Comparison of ENCODE assay signal across 21 cellular contexts in genomic region chr20:46990811-46991567, GRCh38.
A peak's percentile ranks its signal among the peaks of the same experiment; 100 is the strongest.
DNase-seq lines count a peak whose midpoint lies in the region; ATAC-seq and TF ChIP-seq lines count a peak whose summit lies in the region.
"Had no signal": no experiment of that assay in that cellular context is flagged by ENCODE, and none has a peak within 500 bp of the region (broad histone marks: within the 10 kb centered on the region; RNA-seq: fewer than 3 reads in every experiment).

No MANE protein-coding gene starts in this region.

- H3K36me3 Mint-ChIP-seq in activated T-cell treated with anti-CD3 and anti-CD28 coated beads, Interleukin-2, amount 50 U/mL, for 24 hours (ENCODE audit: low read depth): no peaks in the 10 kb centered on the region
- peaks cover 5% of the 10 kb centered on the region for H3K36me3 Mint-ChIP-seq in activated T-helper 1 cell treated with anti-CD3 and anti-CD28 coated beads, Interleukin-12 subunit alpha, Interleukin-12 subunit beta, Interleukin-2, Interleukin-4 antibody, amounts not matched to agents 30 ng/mL and 10 ng/mL and 1 ng/mL, durations not matched to agents 14 hours and 24 hours and 36 hours (ENCODE audit: low read depth)
- H3K36me3 Mint-ChIP-seq: CD4-positive, CD25-positive, alpha-beta regulatory T cell; T-cell had no signal

- 40 to 45% methylated on average over 8 of the region's 8 CpGs for WGBS in esophagus squamous epithelium, 2 donors
- WGBS in stomach, 5 donors: 56 to 67% (median 56%) methylated on average over 8 of the region's 8 CpGs
- 78 to 83% (median 80%) methylated on average over 8 of the region's 8 CpGs for WGBS in psoas muscle, 3 donors

- H3K9me3 ChIP-seq in esophagus squamous epithelium (no peaks in the 10 kb centered on the region), stomach (no peaks in the 10 kb centered on the region), psoas muscle (no peaks in the 10 kb centered on the region)
- H3K9me3 ChIP-seq: ovary had no signal

- H3K27me3 Mint-ChIP-seq in activated T-cell treated with anti-CD3 and anti-CD28 coated beads, Interleukin-2, amount 50 U/mL, for 24 hours: peaks cover 48% of the 10 kb centered on the region
- H3K27me3 Mint-ChIP-seq in activated T-helper 1 cell treated with anti-CD3 and anti-CD28 coated beads, Interleukin-12 subunit alpha, Interleukin-12 subunit beta, Interleukin-2, Interleukin-4 antibody, amounts not matched to agents 30 ng/mL and 10 ng/mL and 1 ng/mL, durations not matched to agents 14 hours and 24 hours and 36 hours (ENCODE audit: insufficient read depth): no peaks in the 10 kb centered on the region

- TF ChIP-seq POLR2A in esophagus squamous epithelium (IDR thresholded peaks at IDR 0.05) (no peak), stomach (IDR thresholded peaks at IDR 0.05) (no peak)

- H3K4me3 ChIP-seq in esophagus squamous epithelium (peak overlapping the region in 1 of 4 donors; percentile 12), stomach (no peak overlapping the region), psoas muscle (no peak overlapping the region)
- H3K4me3 ChIP-seq: ovary had no signal

- TF ChIP-seq EP300 in stomach (IDR thresholded peaks at IDR 0.05): no peak

- peak overlapping the region; percentile 88 to 93 (median 89) for H3K27ac ChIP-seq in esophagus squamous epithelium
- peak overlapping the region; percentile 78 to 86 (median 80) for H3K27ac ChIP-seq in stomach
- H3K27ac ChIP-seq in psoas muscle: no peak overlapping the region
- H3K27ac ChIP-seq in foreskin keratinocyte: no peak overlapping the region
- H3K27ac ChIP-seq: ovary had no signal

- no peak for TF ChIP-seq CTCF in esophagus squamous epithelium (IDR thresholded peaks at IDR 0.05)
- TF ChIP-seq CTCF in stomach (IDR thresholded peaks at IDR 0.05): no peak
- no peak for TF ChIP-seq CTCF in psoas muscle (IDR thresholded peaks at IDR 0.05)
- no peak for TF ChIP-seq CTCF in foreskin keratinocyte (conservative IDR thresholded peaks at IDR 0.05)

- H3K36me3 ChIP-seq in esophagus squamous epithelium (no peaks in the 10 kb centered on the region), stomach (no peaks in the 10 kb centered on the region), psoas muscle (ENCODE audit: insufficient read depth in 1 of 2, low read depth in 1 of 2) (no peaks in the 10 kb centered on the region)
- H3K36me3 ChIP-seq: ovary had no signal

- no peaks in the 10 kb centered on the region for H3K9me3 Mint-ChIP-seq in activated T-cell treated with anti-CD3 and anti-CD28 coated beads, Interleukin-2, amount 50 U/mL, for 24 hours
- H3K9me3 Mint-ChIP-seq in activated T-helper 1 cell treated with anti-CD3 and anti-CD28 coated beads, Interleukin-12 subunit alpha, Interleukin-12 subunit beta, Interleukin-2, Interleukin-4 antibody, amounts not matched to agents 30 ng/mL and 10 ng/mL and 1 ng/mL, durations not matched to agents 14 hours and 24 hours and 36 hours: no peaks in the 10 kb centered on the region
- H3K9me3 Mint-ChIP-seq: activated B cell treated with CpG ODN at 0.5 μM for 24 hours; activated naive CD4-positive, alpha-beta T cell treated with anti-CD3 and anti-CD28 coated beads for 36 hours; H9; T-cell had no signal

- H3K4me3 Mint-ChIP-seq in activated T-cell treated with anti-CD3 and anti-CD28 coated beads, Interleukin-2, amount 50 U/mL, for 24 hours: no peak overlapping the region
- H3K4me3 Mint-ChIP-seq in activated T-helper 1 cell treated with anti-CD3 and anti-CD28 coated beads, Interleukin-12 subunit alpha, Interleukin-12 subunit beta, Interleukin-2, Interleukin-4 antibody, amounts not matched to agents 30 ng/mL and 10 ng/mL and 1 ng/mL, durations not matched to agents 14 hours and 24 hours and 36 hours: no peak overlapping the region
- H3K4me3 Mint-ChIP-seq: activated B cell treated with CpG ODN at 0.5 μM for 24 hours; activated naive CD4-positive, alpha-beta T cell treated with anti-CD3 and anti-CD28 coated beads for 36 hours; CD4-positive, CD25-positive, alpha-beta regulatory T cell; H9; T-cell had no signal

- peaks cover 0 to 3% (median 0%) of the 10 kb centered on the region in 4 donors for H3K27me3 ChIP-seq in esophagus squamous epithelium
- peaks cover 0 to 8% (median 0%) of the 10 kb centered on the region in 3 donors for H3K27me3 ChIP-seq in stomach
- H3K27me3 ChIP-seq in psoas muscle (ENCODE audit: insufficient read depth in 3 of 3, low read length in 2 of 3): peaks cover 0 to 5% (median 0%) of the 10 kb centered on the region in 3 donors
- H3K27me3 ChIP-seq in foreskin keratinocyte: peaks cover 12% of the 10 kb centered on the region
- H3K27me3 ChIP-seq: ovary had no signal

- ATAC-seq in psoas muscle: no peak
- ATAC-seq in foreskin keratinocyte: no peak
- no peak for ATAC-seq in HG02885 (IDR thresholded peaks at IDR 0.05; ENCODE audit: poor library complexity, unreplicated experiment)

- no peak for DNase-seq in activated T-cell treated with anti-CD3 and anti-CD28 coated beads, Interleukin-2, amount 50 U/mL, for 24 hours
- DNase-seq in activated T-cell treated with anti-CD3 and anti-CD28 coated beads, Interleukin-2, amount 50 U/mL, for 1 hour: no peak
- DNase-seq in activated T-helper 1 cell treated with anti-CD3 and anti-CD28 coated beads, Interleukin-12 subunit alpha, Interleukin-12 subunit beta, Interleukin-2, Interleukin-4 antibody, amounts not matched to agents 30 ng/mL and 10 ng/mL and 1 ng/mL, durations not matched to agents 14 hours and 24 hours and 36 hours (ENCODE audit: low spot score): no peak
- DNase-seq in esophagus squamous epithelium (lab: John Stamatoyannopoulos, UW) (no peak), stomach (no peak), psoas muscle (no peak), foreskin keratinocyte (no peak)
- DNase-seq: activated B cell treated with CpG ODN at 0.5 μM for 24 hours, foreskin melanocyte, GF-D8, H9, kidney, NCI-H1436, NCI-H2171 treated with DMSO at 0.1 percent for 48 hours, ovary, SHP77, small intestine, T-cell had no signal

- H3K27ac Mint-ChIP-seq in activated T-cell treated with anti-CD3 and anti-CD28 coated beads, Interleukin-2, amount 50 U/mL, for 24 hours: peak overlapping the region; percentile 40
- peak overlapping the region; percentile 82 for H3K27ac Mint-ChIP-seq in activated T-helper 1 cell treated with anti-CD3 and anti-CD28 coated beads, Interleukin-12 subunit alpha, Interleukin-12 subunit beta, Interleukin-2, Interleukin-4 antibody, amounts not matched to agents 30 ng/mL and 10 ng/mL and 1 ng/mL, durations not matched to agents 14 hours and 24 hours and 36 hours
- H3K27ac Mint-ChIP-seq: activated B cell treated with CpG ODN at 0.5 μM for 24 hours had no signal

- H3K4me1 ChIP-seq in esophagus squamous epithelium (peaks cover 20 to 73% (median 25%) of the 10 kb centered on the region in 3 donors), stomach (peaks cover 9 to 23% (median 18%) of the 10 kb centered on the region in 4 donors), psoas muscle (no peaks in the 10 kb centered on the region), foreskin keratinocyte (no peaks in the 10 kb centered on the region)

- H3K4me1 Mint-ChIP-seq in activated T-cell treated with anti-CD3 and anti-CD28 coated beads, Interleukin-2, amount 50 U/mL, for 24 hours (ENCODE audit: low read depth): peaks cover 27% of the 10 kb centered on the region
- H3K4me1 Mint-ChIP-seq in activated T-helper 1 cell treated with anti-CD3 and anti-CD28 coated beads, Interleukin-12 subunit alpha, Interleukin-12 subunit beta, Interleukin-2, Interleukin-4 antibody, amounts not matched to agents 30 ng/mL and 10 ng/mL and 1 ng/mL, durations not matched to agents 14 hours and 24 hours and 36 hours (ENCODE audit: low read depth): peaks cover 61% of the 10 kb centered on the region

- intact Hi-C loops in activated T-helper 1 cell treated with anti-CD3 and anti-CD28 coated beads, Interleukin-12 subunit alpha, Interleukin-12 subunit beta, Interleukin-2, Interleukin-4 antibody, amounts not matched to agents 30 ng/mL and 10 ng/mL and 1 ng/mL, durations not matched to agents 14 hours and 24 hours and 36 hours (cut with micrococcal nuclease): loop anchor here (5.0 to 10.0 kb wide), 3 partner anchors 304 to 624 kb away; partner anchors contain the start of genes OCSTAMP and TP53RK
- intact Hi-C loops in esophagus squamous epithelium (cut with DNase I) (no loop called here), stomach (cut with DNase I; ENCODE audit: low total_unique reads) (no loop called here), psoas muscle (cut with DNase I) (no loop called here)

Comparison
In these comparisons a context has a peak if more than half of its experiments do, and no peak if none do; other contexts are left out.
1. H3K27ac ChIP-seq: peak in esophagus squamous epithelium (4 of 4) and stomach (5 of 5); none in psoas muscle (single experiment) and foreskin keratinocyte (single experiment).